Comparison of ENCODE assay signal across 16 cellular contexts in the genomic region with DNA sequence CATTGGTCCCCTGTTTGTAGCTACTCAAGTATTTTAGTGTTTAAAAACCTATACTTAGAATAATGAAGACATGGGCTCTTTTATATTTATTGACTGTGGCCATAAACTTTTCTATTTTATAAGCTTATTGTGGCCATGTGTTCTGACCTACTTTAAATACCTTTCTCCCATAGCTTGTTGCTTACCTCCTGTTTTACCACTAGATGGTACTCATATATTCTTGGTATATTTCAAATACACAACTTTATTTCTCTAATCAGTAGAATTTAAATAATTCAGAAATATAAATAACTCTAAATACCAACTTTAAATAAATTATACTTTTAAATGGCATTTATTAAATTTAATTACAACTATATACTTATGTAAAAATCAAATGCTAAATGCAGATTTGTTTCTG.
DNase-seq lines count a peak whose midpoint lies in the region; ATAC-seq, FAIRE-seq and TF ChIP-seq lines count a peak whose summit lies in the region.
"Had no signal": no experiment of that assay in that cellular context is flagged by ENCODE, and none has a peak within 500 bp of the region (broad histone marks: within the 10 kb centered on the region; RNA-seq: fewer than 3 reads in every experiment).

No MANE protein-coding gene starts in this region.

- TF ChIP-seq EP300 in HepG2 (IDR thresholded peaks at IDR 0.05; ENCODE audit: low read depth in 2 of 2, low read length in 2 of 2) (no peak), HepG2 (CRISPR knock-in tag; IDR thresholded peaks at IDR 0.05; ENCODE audit: borderline replicate concordance) (no peak)

- CTCF ChIA-PET in HepG2 (lab: Yijun Ruan, JAX; ENCODE audit: low intra/inter-chr PET ratio, low total read pairs) (no interaction called here), PC-9 (lab: Charles Lee) (no interaction called here)

- no peaks in the 10 kb centered on the region for H3K27me3 ChIP-seq in liver (ENCODE audit: control insufficient read depth in 4 of 4, insufficient read depth in 4 of 4, low read length in 3 of 4)
- no peaks in the 10 kb centered on the region for H3K27me3 ChIP-seq in HepG2 (ENCODE audit: control insufficient read depth in 1 of 2, insufficient read depth in 2 of 2, low read length in 2 of 2)
- no peaks in the 10 kb centered on the region for H3K27me3 ChIP-seq in PC-9 (ENCODE audit: insufficient read depth, low read depth)
- H3K27me3 ChIP-seq: heart left ventricle, neutrophil had no signal

- H3K27ac ChIP-seq in liver (ENCODE audit: low read depth in 1 of 2, low read length in 2 of 2) (no peak overlapping the region), HepG2 (ENCODE audit: extremely low read length, insufficient read depth, low read length) (no peak overlapping the region), PC-9 (no peak overlapping the region)
- H3K27ac ChIP-seq: heart left ventricle, neutrophil had no signal

- no peak overlapping the region for H3K4me2 ChIP-seq in HepG2 (ENCODE audit: low read depth, low read length)
- no peak overlapping the region for H3K4me2 ChIP-seq in PC-9

- H2AFZ ChIP-seq in HepG2 (ENCODE audit: low read length) = no peak overlapping the region
- H2AFZ ChIP-seq in PC-9 = no peak overlapping the region

- intact Hi-C loops in HepG2 (cut with micrococcal nuclease; ENCODE audit: unreplicated experiment) = no loop called here
- intact Hi-C loops in PC-9 (cut with micrococcal nuclease; ENCODE audit: unreplicated experiment) = loop anchor here (10.0 kb wide), 2 partner anchors 109 to 639 kb away; partner anchors contain the start of gene CDH10

- in situ Hi-C loops in HepG2 (cut with HindIII; ENCODE audit: extremely low pct_ligation_motif_present, low pct_unique_long_range_greater_than_20kb) = no loop called here

- H3K9ac ChIP-seq in liver (ENCODE audit: low read depth in 1 of 2, low read length in 2 of 2) (no peak overlapping the region), HepG2 (ENCODE audit: insufficient read depth, low read depth, low read length) (no peak overlapping the region)

- no peaks in the 10 kb centered on the region for H3K9me2 ChIP-seq in PC-9 (ENCODE audit: insufficient read depth)

- H3K36me3 ChIP-seq in liver (ENCODE audit: control insufficient read depth in 4 of 4, insufficient read depth in 3 of 4, low read depth in 1 of 4, low read length in 3 of 4) = no peaks in the 10 kb centered on the region
- no peaks in the 10 kb centered on the region for H3K36me3 ChIP-seq in HepG2 (replicated peaks in 1 of 2; ENCODE audit: control insufficient read depth in 1 of 2, insufficient read depth in 2 of 2, low read length in 2 of 2)
- H3K36me3 ChIP-seq in PC-9 (ENCODE audit: low read depth) = no peaks in the 10 kb centered on the region
- H3K36me3 ChIP-seq: heart left ventricle, neutrophil had no signal

- H4K20me1 ChIP-seq in HepG2 (ENCODE audit: insufficient read depth, low read length) (no peaks in the 10 kb centered on the region), PC-9 (ENCODE audit: insufficient read depth) (no peaks in the 10 kb centered on the region)

- no peak for TF ChIP-seq POLR2A in HepG2 (IDR thresholded peaks at IDR 0.05; ENCODE audit: insufficient read depth in 1 of 2, low read depth in 2 of 2, low read length in 2 of 2)

- DNase-seq in HepG2 (ENCODE audit: low spot score) (no peak), PC-9 (no peak), epithelial cell of proximal tubule (ENCODE audit: low read depth) (no peak), NAMALWA (ENCODE audit: low spot score) (no peak), SKM-1 treated with dmso at 0.1 percent for 144 hours (lab: John Stamatoyannopoulos, UW; ENCODE audit: unreplicated experiment) (no peak)
- DNase-seq: activated CD4-positive, alpha-beta memory T cell treated with anti-CD3 and anti-CD28 coated beads, Interleukin-2, amount 10 ng/mL, durations not matched to agents 7 days and 5 days; activated T-cell treated with anti-CD3 and anti-CD28 coated beads, Interleukin-2, amount 50 U/mL, for 4 hours; heart left ventricle; NCI-H2081 treated with DMSO at 0.1 percent for 48 hours; stimulated activated CD4-positive, alpha-beta T cell treated with anti-CD3 and anti-CD28 coated beads, Interleukin-1b, Interleukin-23, amount 100 ng/mL, for 48 hours had no signal

- FAIRE-seq in HepG2 (lab: Jason Lieb, UNC) = no peak
- FAIRE-seq: keratinocyte had no signal

- POLR2A ChIA-PET in HepG2 (lab: Yijun Ruan, JAX) = no interaction called here
- POLR2A ChIA-PET in PC-9 (lab: Charles Lee; ENCODE audit: unreplicated experiment) = no interaction called here

- H3K4me1 ChIP-seq in liver (ENCODE audit: control insufficient read depth in 4 of 4, insufficient read depth in 4 of 4, low read length in 3 of 4) = peaks cover 0 to 2% (median 0%) of the 10 kb centered on the region in 4 donors
- H3K4me1 ChIP-seq in HepG2 (ENCODE audit: insufficient read depth, low read length) = no peaks in the 10 kb centered on the region
- no peaks in the 10 kb centered on the region for H3K4me1 ChIP-seq in PC-9 (replicated peaks; ENCODE audit: insufficient read depth)
- H3K4me1 ChIP-seq: heart left ventricle had no signal

- H3K79me2 ChIP-seq in HepG2 (ENCODE audit: insufficient read depth, low read length) (no peaks in the 10 kb centered on the region), PC-9 (ENCODE audit: low read depth) (no peaks in the 10 kb centered on the region)

- H3F3A ChIP-seq in PC-9 (ENCODE audit: insufficient read depth, low read depth) = no peaks in the 10 kb centered on the region

- TF ChIP-seq CTCF in liver (IDR thresholded peaks at IDR 0.05; ENCODE audit: low read depth, low read length, missing input control) (no peak), HepG2 (CRISPR knock-in tag; IDR thresholded peaks at IDR 0.05) (no peak), PC-9 (conservative IDR thresholded peaks at IDR 0.05) (0 out of 2 replicates have a peak, but pooled peaks have one; percentile 20), epithelial cell of proximal tubule (conservative IDR thresholded peaks at IDR 0.05; ENCODE audit: low read depth, low read length) (peak; percentile 40)

- no TSS peak for BruUV-seq in HepG2 (replicated peaks; lab: Mats Ljungman, UMichigan)
- no TSS peak for BruUV-seq in PC-9 (replicated peaks; lab: Mats Ljungman, UMichigan)

- TF ChIP-seq RAD21 in liver (IDR thresholded peaks at IDR 0.05) = peak; percentile 13 to 27
- no peak for TF ChIP-seq RAD21 in HepG2 (CRISPR knock-in tag; IDR thresholded peaks at IDR 0.05)

- H3K9me3 ChIP-seq in liver (ENCODE audit: control insufficient read depth in 4 of 4, low read length in 3 of 4) (no peaks in the 10 kb centered on the region), HepG2 (ENCODE audit: low read length) (peaks cover 48% of the 10 kb centered on the region), PC-9 (ENCODE audit: insufficient read depth, low read depth) (no peaks in the 10 kb centered on the region; the same call in 1 of the 2 replicates)
- H3K9me3 ChIP-seq: neutrophil had no signal

- H3K4me3 ChIP-seq in liver (ENCODE audit: low read depth in 1 of 3, low read length in 3 of 3) (no peak overlapping the region), HepG2 (replicated peaks in 1 of 3; ENCODE audit: insufficient read depth in 1 of 3, low read depth in 2 of 3, low read length in 3 of 3) (no peak overlapping the region), PC-9 (no peak overlapping the region), epithelial cell of proximal tubule (ENCODE audit: low read depth, low read length) (no peak overlapping the region)
- H3K4me3 ChIP-seq: heart left ventricle had no signal

- ATAC-seq in HepG2 (no peak), GM21515 (IDR thresholded peaks at IDR 0.05; ENCODE audit: unreplicated experiment) (no peak)
- no peak for ATAC-seq in activated CD4-positive, CD25-positive, alpha-beta regulatory T cell treated with anti-CD3 and anti-CD28 coated beads, Interleukin-2, amount 50 U/mL, for 24 hours
- ATAC-seq: activated T-cell treated with anti-CD3 and anti-CD28 coated beads, Interleukin-2, amount 50 U/mL, for 4 hours; heart left ventricle; sciatic nerve had no signal

TF ChIP-seq in liver, 16 proteins besides CTCF, POLR2A, EP300 and RAD21 (continues in another document):
- TF ChIP-seq, protein P1, sequence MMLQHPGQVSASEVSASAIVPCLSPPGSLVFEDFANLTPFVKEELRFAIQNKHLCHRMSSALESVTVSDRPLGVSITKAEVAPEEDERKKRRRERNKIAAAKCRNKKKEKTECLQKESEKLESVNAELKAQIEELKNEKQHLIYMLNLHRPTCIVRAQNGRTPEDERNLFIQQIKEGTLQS (IDR thresholded peaks at IDR 0.05) = no peak
- TF ChIP-seq YY1 (IDR thresholded peaks at IDR 0.05) = no peak
- TF ChIP-seq HNF4A (conservative IDR thresholded peaks at IDR 0.05) = no peak
- TF ChIP-seq GABPA (IDR thresholded peaks at IDR 0.05 in 1 of 2, conservative IDR thresholded peaks at IDR 0.05 in 1 of 2) = no peak

TF ChIP-seq in HepG2, 621 proteins besides CTCF, POLR2A, EP300 and RAD21:
- TF ChIP-seq SP2 (CRISPR knock-in tag; IDR thresholded peaks at IDR 0.05) (no peak), ZNF343 (CRISPR knock-in tag; IDR thresholded peaks at IDR 0.05) (no peak), TGIF2 (CRISPR knock-in tag; IDR thresholded peaks at IDR 0.05) (no peak), TEAD3 (CRISPR knock-in tag; optimal IDR thresholded peaks at IDR 0.05; ENCODE audit: borderline replicate concordance) (no peak), ADNP (CRISPR knock-in tag; IDR thresholded peaks at IDR 0.05) (no peak), NKX3-1 (CRISPR knock-in tag; IDR thresholded peaks at IDR 0.05) (no peak)

Comparison
In these comparisons a context has a peak if more than half of its experiments do, and no peak if none do; other contexts are left out.
1. CTCF ChIP-seq: peak in PC-9 (single experiment) and epithelial cell of proximal tubule (single experiment); none in liver (single experiment) and HepG2 (single experiment).